ENCODE assay signal across 9 cellular contexts in genomic region chr5:80125962-80126480, GRCh38.
A peak's percentile ranks its signal among the peaks of the same experiment; 100 is the strongest.
DNase-seq lines count a peak whose midpoint lies in the region; TF ChIP-seq lines count a peak whose summit lies in the region.
"Had no signal": no experiment of that assay in that cellular context is flagged by ENCODE, and none has a peak within 500 bp of the region (broad histone marks: within the 10 kb centered on the region; RNA-seq: fewer than 3 reads in every experiment).

No MANE protein-coding gene starts in this region.

- H3K9ac ChIP-seq in neuronal stem cell (ENCODE audit: low read depth, low read length, poor library complexity), result no peak overlapping the region

- no peak overlapping the region for H2AK5ac ChIP-seq in neuronal stem cell (ENCODE audit: low read depth, low read length)

- H3K27ac Mint-ChIP-seq in stimulated activated naive CD8-positive, alpha-beta T cell treated with anti-CD3 and anti-CD28 coated beads, Interleukin-15, Interleukin-2, amounts not matched to agents 100 ng/mL and 50 ng/mL, for 24 hours, result peak overlapping the region; percentile 92

- no peaks in the 10 kb centered on the region for H3K36me3 ChIP-seq in neuronal stem cell (replicated peaks in 1 of 2; ENCODE audit: control insufficient read depth in 2 of 2, insufficient read depth in 2 of 2, low read length in 2 of 2)

- no peak overlapping the region for H3K14ac ChIP-seq in neuronal stem cell (ENCODE audit: low read length)

- H2BK12ac ChIP-seq in neuronal stem cell (ENCODE audit: low read length), result no peak overlapping the region

- H3K27me3 Mint-ChIP-seq in stimulated activated naive CD8-positive, alpha-beta T cell treated with anti-CD3 and anti-CD28 coated beads, Interleukin-15, Interleukin-2, amounts not matched to agents 100 ng/mL and 50 ng/mL, for 24 hours, result no peaks in the 10 kb centered on the region

- peaks cover 50% of the 10 kb centered on the region for H3K4me1 Mint-ChIP-seq in stimulated activated naive CD8-positive, alpha-beta T cell treated with anti-CD3 and anti-CD28 coated beads, Interleukin-15, Interleukin-2, amounts not matched to agents 100 ng/mL and 50 ng/mL, for 24 hours (ENCODE audit: low read depth)

- no peak overlapping the region for H2BK5ac ChIP-seq in neuronal stem cell (ENCODE audit: low read length)

- H3K27me3 ChIP-seq in neuronal stem cell (ENCODE audit: control insufficient read depth in 3 of 3, insufficient read depth in 3 of 3, low read depth in 1 of 3, low read length in 3 of 3), result no peaks in the 10 kb centered on the region

- peaks cover 9% of the 10 kb centered on the region for H3K36me3 Mint-ChIP-seq in stimulated activated naive CD8-positive, alpha-beta T cell treated with anti-CD3 and anti-CD28 coated beads, Interleukin-15, Interleukin-2, amounts not matched to agents 100 ng/mL and 50 ng/mL, for 24 hours (ENCODE audit: low read depth)

- no peak overlapping the region for H3K18ac ChIP-seq in neuronal stem cell (ENCODE audit: low read length)

- H3K4me3 ChIP-seq in HFF-Myc (replicated peaks; ENCODE audit: low read depth, low read length) (no peak overlapping the region), epithelial cell of esophagus (ENCODE audit: low read length) (no peak overlapping the region), neuronal stem cell (ENCODE audit: low read length in 2 of 2) (no peak overlapping the region)

- no peak overlapping the region for H2AFZ ChIP-seq in neuronal stem cell (ENCODE audit: low read length)

- no peak overlapping the region for H4K8ac ChIP-seq in neuronal stem cell (ENCODE audit: low read depth, low read length)

- H2BK120ac ChIP-seq in neuronal stem cell (ENCODE audit: low read depth, low read length), result no peak overlapping the region

- DNase-seq in activated CD4-positive, alpha-beta T cell treated with anti-CD3 and anti-CD28 coated beads for 48 hours, result peak; percentile 31
- no peak for DNase-seq in activated CD4-positive, alpha-beta T cell treated with anti-CD3 and anti-CD28 coated beads, Interleukin-2, amount 50 U/mL, for 48 hours
- DNase-seq in HFF-Myc (ENCODE audit: extremely low read depth, low read depth) (peak; percentile 16), NOMO-1 (lab: John Stamatoyannopoulos, UW; ENCODE audit: unreplicated experiment in 2 of 2) (peak; percentile 82 to 99), epithelial cell of esophagus (ENCODE audit: low read depth) (peak; percentile 62), neuronal stem cell (ENCODE audit: low spot score) (no peak), NCI-H774 (lab: John Stamatoyannopoulos, UW) (no peak)

- H3K4me1 ChIP-seq in neuronal stem cell (ENCODE audit: control insufficient read depth in 2 of 2, insufficient read depth in 1 of 2, low read depth in 1 of 2, low read length in 2 of 2), result peaks cover 2 to 5% of the 10 kb centered on the region in 2 donors

- peak overlapping the region; percentile 65 for H3K4me3 Mint-ChIP-seq in stimulated activated naive CD8-positive, alpha-beta T cell treated with anti-CD3 and anti-CD28 coated beads, Interleukin-15, Interleukin-2, amounts not matched to agents 100 ng/mL and 50 ng/mL, for 24 hours

- H3K27ac ChIP-seq in neuronal stem cell (replicated peaks; ENCODE audit: low read length), result no peak overlapping the region
- H3K27ac ChIP-seq: C4-2B had no signal

- no peak overlapping the region for H3K4me2 ChIP-seq in neuronal stem cell (ENCODE audit: insufficient read depth, low read length, poor library complexity, severe bottlenecking)

- H4K91ac ChIP-seq in neuronal stem cell (ENCODE audit: low read depth, low read length, poor library complexity), result no peak overlapping the region

- no peak overlapping the region for H3K4ac ChIP-seq in neuronal stem cell (ENCODE audit: low read length)

- TF ChIP-seq CTCF in HFF-Myc (IDR thresholded peaks at IDR 0.05; ENCODE audit: low read depth, low read length, missing control alignments) (no peak), epithelial cell of esophagus (IDR thresholded peaks at IDR 0.05; ENCODE audit: insufficient read depth, low read depth, low read length, missing control alignments) (no peak)

- no CpG with 5 or more reads among the region's 4 CpGs for WGBS in neuronal stem cell (ENCODE audit: extremely low coverage in 2 of 2, insufficient read length in 2 of 2, insufficient replicate concordance in 1 of 2), 2 donors

- no peak overlapping the region for H3K23ac ChIP-seq in neuronal stem cell (ENCODE audit: low read depth, low read length, poor library complexity)

- no peak overlapping the region for H2BK15ac ChIP-seq in neuronal stem cell (ENCODE audit: low read length)

- H3K9me3 ChIP-seq in neuronal stem cell (replicated peaks in 1 of 2; ENCODE audit: control insufficient read depth in 2 of 2, insufficient read depth in 1 of 2, low read depth in 1 of 2, low read length in 2 of 2), result peaks cover 2 to 6% of the 10 kb centered on the region in 2 donors

- H3K79me1 ChIP-seq in neuronal stem cell (ENCODE audit: low read depth, low read length), result no peaks in the 10 kb centered on the region

- H3K9me3 Mint-ChIP-seq in stimulated activated naive CD8-positive, alpha-beta T cell treated with anti-CD3 and anti-CD28 coated beads, Interleukin-15, Interleukin-2, amounts not matched to agents 100 ng/mL and 50 ng/mL, for 24 hours, result peaks cover 6% of the 10 kb centered on the region

Comparison
In these comparisons a context has a peak if more than half of its experiments do, and no peak if none do; other contexts are left out.
1. DNase-seq: peak in activated CD4-positive, alpha-beta T cell treated with anti-CD3 and anti-CD28 coated beads for 48 hours (single experiment), HFF-Myc (single experiment), NOMO-1 (2 of 2) and epithelial cell of esophagus (single experiment); none in activated CD4-positive, alpha-beta T cell treated with anti-CD3 and anti-CD28 coated beads, Interleukin-2, amount 50 U/mL, for 48 hours (0 of 2), neuronal stem cell (single experiment) and NCI-H774 (single experiment).